ENCODE assay signal across 8 cellular contexts in genomic region chr9:86944974-86945867, GRCh38. TPM values are rescaled to one million over a fixed set of nuclear protein-coding genes. Genes with fewer than 3 reads are reported as not detected.
DNase-seq lines count a peak whose midpoint lies in the region; ATAC-seq lines count a peak whose summit lies in the region.

No MANE protein-coding gene starts in this region.

- intact Hi-C loops in activated CD4-positive, alpha-beta memory T cell treated with anti-CD3 and anti-CD28 coated beads for 36 hours (cut with micrococcal nuclease): loop anchor here (5.0 to 10.0 kb wide), 6 partner anchors 310 to 1203 kb away; partner anchors contain the start of genes AGTPBP1, CDK20, ISCA1 and NAA35
- intact Hi-C loops in left cardiac atrium (cut with DNase I): loop anchor here in 1 of 2 donors (10.0 kb wide), 1 partner anchor 310 kb away; no protein-coding TSS in a partner anchor

- peaks cover 34% of the 10 kb centered on the region for H3K27me3 Mint-ChIP-seq in activated CD4-positive, alpha-beta memory T cell treated with anti-CD3 and anti-CD28 coated beads for 36 hours

- ATAC-seq in left cardiac atrium (peak; percentile 5 to 24), HG03108 (IDR thresholded peaks at IDR 0.05; ENCODE audit: unreplicated experiment) (no peak)

- peak overlapping the region; percentile 98 for H3K27ac ChIP-seq in rectal smooth muscle tissue (ENCODE audit: low read depth, low read length)

- H3K27ac Mint-ChIP-seq in activated CD4-positive, alpha-beta memory T cell treated with anti-CD3 and anti-CD28 coated beads for 36 hours: no peak overlapping the region

- H3K36me3 Mint-ChIP-seq in activated CD4-positive, alpha-beta memory T cell treated with anti-CD3 and anti-CD28 coated beads for 36 hours: no peaks in the 10 kb centered on the region

- H3K4me1 ChIP-seq in rectal smooth muscle tissue (ENCODE audit: control insufficient read depth, insufficient read depth, low read length): peaks cover 6% of the 10 kb centered on the region

- CTCF ChIA-PET in activated CD4-positive, alpha-beta memory T cell treated with anti-CD3 and anti-CD28 coated beads for 36 hours (lab: Charles Lee): no interaction called here

- H3K4me3 ChIP-seq in rectal smooth muscle tissue (ENCODE audit: low read length): peak overlapping the region; percentile 91

- peak overlapping the region; percentile 42 for H3K4me3 Mint-ChIP-seq in activated CD4-positive, alpha-beta memory T cell treated with anti-CD3 and anti-CD28 coated beads for 36 hours

- no peaks in the 10 kb centered on the region for H3K36me3 ChIP-seq in rectal smooth muscle tissue (ENCODE audit: control insufficient read depth, insufficient read depth, low read length)

- H3K4me1 Mint-ChIP-seq in activated CD4-positive, alpha-beta memory T cell treated with anti-CD3 and anti-CD28 coated beads for 36 hours (ENCODE audit: low read depth): peaks cover 11% of the 10 kb centered on the region

- peak; percentile 52 for DNase-seq in Daoy (ENCODE audit: low read depth)
- DNase-seq in activated CD4-positive, alpha-beta memory T cell treated with anti-CD3 and anti-CD28 coated beads for 36 hours: peak; percentile 15
- DNase-seq in left cardiac atrium: peak; percentile 37
- DNase-seq in NCI-H146 (lab: John Stamatoyannopoulos, UW): no peak
- no peak for DNase-seq in NCI-H82 (lab: John Stamatoyannopoulos, UW)
- no peak for DNase-seq in activated CD4-positive, alpha-beta T cell treated with anti-CD3 and anti-CD28 coated beads, Interleukin-2, amount 50 U/mL, for 1 hour

- POLR2A ChIA-PET in activated CD4-positive, alpha-beta memory T cell treated with anti-CD3 and anti-CD28 coated beads for 36 hours (lab: Charles Lee): no interaction called here

- no peaks in the 10 kb centered on the region for H3K27me3 ChIP-seq in rectal smooth muscle tissue (ENCODE audit: control insufficient read depth, insufficient read depth, low read length)

- no peaks in the 10 kb centered on the region for H3K9me3 Mint-ChIP-seq in activated CD4-positive, alpha-beta memory T cell treated with anti-CD3 and anti-CD28 coated beads for 36 hours

- peak overlapping the region; percentile 75 for H3K9ac ChIP-seq in rectal smooth muscle tissue (ENCODE audit: low read length)

RNA-seq across cellular contexts. Expression of gene GAS1, which starts 2.1 kb away (rescaled TPM):
- total RNA-seq in Daoy (2014; rRNA removed; shearing (Covaris generic)): 11.2 and 14.5 TPM in 2 replicates
- total RNA-seq in activated CD4-positive, alpha-beta memory T cell treated with anti-CD3 and anti-CD28 coated beads for 36 hours: under 1 TPM; 0.26 to 0.31 TPM
- 10 to 100 TPM; 33.5 to 39.3 TPM for total RNA-seq in left cardiac atrium

Comparison
In these comparisons a context has a peak if more than half of its experiments do, and no peak if none do; other contexts are left out.
1. DNase-seq: peak in Daoy (single experiment), activated CD4-positive, alpha-beta memory T cell treated with anti-CD3 and anti-CD28 coated beads for 36 hours (single experiment) and left cardiac atrium (single experiment); none in NCI-H146 (single experiment), NCI-H82 (single experiment) and activated CD4-positive, alpha-beta T cell treated with anti-CD3 and anti-CD28 coated beads, Interleukin-2, amount 50 U/mL, for 1 hour (single experiment).